11 cellular contexts compared by ENCODE assay signal in genomic region chr17:10117581-10118001, GRCh38.
DNase-seq lines count a peak whose midpoint lies in the region; ATAC-seq, FAIRE-seq and TF ChIP-seq lines count a peak whose summit lies in the region.
"Had no signal": no experiment of that assay in that cellular context is flagged by ENCODE, and none has a peak within 500 bp of the region (broad histone marks: within the 10 kb centered on the region; RNA-seq: fewer than 3 reads in every experiment).

No MANE protein-coding gene starts in this region.

- H3K27ac ChIP-seq in GM12878 (ENCODE audit: control insufficient read depth, insufficient read depth): no peak overlapping the region
- H3K27ac ChIP-seq in CD4-positive, alpha-beta T cell (ENCODE audit: low read depth, low read length): no peak overlapping the region

- no peaks in the 10 kb centered on the region for H4K20me1 ChIP-seq in GM12878 (ENCODE audit: control insufficient read depth, insufficient read depth)

- no peaks in the 10 kb centered on the region for H3K9me3 Mint-ChIP-seq in CD14-positive monocyte
- H3K9me3 Mint-ChIP-seq in naive thymus-derived CD8-positive, alpha-beta T cell: no peaks in the 10 kb centered on the region
- no peaks in the 10 kb centered on the region for H3K9me3 Mint-ChIP-seq in CD4-positive, alpha-beta T cell

- peaks cover 0 to 2% (median 0%) of the 10 kb centered on the region in 3 donors for H3K27me3 Mint-ChIP-seq in CD14-positive monocyte (ENCODE audit: low read depth in 3 of 3)
- H3K27me3 Mint-ChIP-seq in naive thymus-derived CD8-positive, alpha-beta T cell: no peaks in the 10 kb centered on the region
- H3K27me3 Mint-ChIP-seq in CD4-positive, alpha-beta T cell: peaks cover 4% of the 10 kb centered on the region

- 69% methylated on average over 7 of the region's 7 CpGs for WGBS in GM12878 (ENCODE audit: insufficient coverage, insufficient replicate concordance, low lambda C conversion rate, missing lambda C conversion rate)

- POLR2A ChIA-PET in GM12878 (lab: Charles Lee): no interaction called here
- POLR2A ChIA-PET in naive thymus-derived CD8-positive, alpha-beta T cell (lab: Charles Lee): no interaction called here
- POLR2A ChIA-PET in CD4-positive, alpha-beta T cell (lab: Charles Lee): no interaction called here

- H3K4me2 ChIP-seq in GM12878 (ENCODE audit: control insufficient read depth, insufficient read depth): no peak overlapping the region

- peak overlapping the region in 1 of 2 donors; percentile 75 for H3K4me3 Mint-ChIP-seq in CD14-positive monocyte
- H3K4me3 Mint-ChIP-seq in naive thymus-derived CD8-positive, alpha-beta T cell: peak overlapping the region in 2 of 10 donors; percentile 43 to 63
- H3K4me3 Mint-ChIP-seq in CD4-positive, alpha-beta T cell: no peak overlapping the region

- in situ Hi-C loops in GM12878 (cut with MboI): no loop called here

- H3K79me2 ChIP-seq in GM12878 (ENCODE audit: control insufficient read depth, insufficient read depth, low read length): no peaks in the 10 kb centered on the region

- SMC1A ChIA-PET in GM12878 (lab: Charles Lee; ENCODE audit: uncharacterized antibody, unreplicated experiment): interaction anchor here (0.7 kb wide), 1 partner anchor 108 kb away, joined by 3 read pairs; no protein-coding TSS in a partner anchor

- TF ChIP-seq RAD21 in GM12878 (IDR thresholded peaks at IDR 0.05; ENCODE audit: insufficient read depth, low read depth, low read length): peak; percentile 53; the same call in 1 of the 2 replicates

- no peak for FAIRE-seq in GM12878 (lab: Jason Lieb, UNC)
- FAIRE-seq: colon had no signal

- H3K27ac Mint-ChIP-seq in CD14-positive monocyte: peak overlapping the region; percentile 99 to 100 (median 100)
- H3K27ac Mint-ChIP-seq in naive thymus-derived CD8-positive, alpha-beta T cell: peak overlapping the region in 7 of 10 donors; percentile 13 to 92 (median 57)
- H3K27ac Mint-ChIP-seq in CD4-positive, alpha-beta T cell: no peak overlapping the region

- H3K4me3 ChIP-seq in GM12878: no peak overlapping the region
- H3K4me3 ChIP-seq: upper lobe of left lung had no signal

- DNase-seq in CD14-positive monocyte (ENCODE audit: low spot score) (peak; percentile 80), GM12878 (ENCODE audit: low read depth, low spot score) (peak; percentile 20), NCI-H69 (lab: John Stamatoyannopoulos, UW) (no peak), DMS79 (lab: John Stamatoyannopoulos, UW) (no peak)
- DNase-seq in naive thymus-derived CD8-positive, alpha-beta T cell: no peak
- DNase-seq in CD4-positive, alpha-beta T cell: no peak
- DNase-seq: NCI-H774 had no signal

- RAD21 ChIA-PET in GM12878 (lab: Charles Lee; ENCODE audit: unreplicated experiment): no interaction called here

- ATAC-seq in HG03066 (IDR thresholded peaks at IDR 0.05; ENCODE audit: low read depth, unreplicated experiment): peak; percentile 43
- ATAC-seq in GM12878: peak; percentile 12
- ATAC-seq in naive thymus-derived CD8-positive, alpha-beta T cell: no peak
- no peak for ATAC-seq in HG03565 (IDR thresholded peaks at IDR 0.05; ENCODE audit: unreplicated experiment)
- no peak for ATAC-seq in CD4-positive, alpha-beta T cell (ENCODE audit: poor library complexity)

- peaks cover 0 to 1% of the 10 kb centered on the region in 2 experiments; a peak in 1 of 4 replicates for H3K27me3 ChIP-seq in GM12878 (replicated peaks in 1 of 2; ENCODE audit: control insufficient read depth in 2 of 2, insufficient read depth in 2 of 2, low read length in 1 of 2)
- no peaks in the 10 kb centered on the region for H3K27me3 ChIP-seq in CD4-positive, alpha-beta T cell (ENCODE audit: control insufficient read depth, insufficient read depth, low read length)
- H3K27me3 ChIP-seq: upper lobe of left lung had no signal

- intact Hi-C loops in CD14-positive monocyte (cut with micrococcal nuclease): loop anchor here (5.0 to 10.0 kb wide), 4 partner anchors 53 to 110 kb away; no protein-coding TSS in a partner anchor
- intact Hi-C loops in GM12878 (cut with micrococcal nuclease; ENCODE audit: unreplicated experiment): no loop called here
- intact Hi-C loops in CD4-positive, alpha-beta T cell (cut with DNase I, micrococcal nuclease): loop anchor here (5.0 to 10.0 kb wide), 3 partner anchors 50 to 80 kb away; partner anchors contain the start of gene GAS7 (in 1 of the 2)

- no peaks in the 10 kb centered on the region for H3K36me3 ChIP-seq in GM12878 (ENCODE audit: control insufficient read depth in 2 of 2, insufficient read depth in 2 of 2, low read length in 1 of 2)
- H3K36me3 ChIP-seq: upper lobe of left lung had no signal

- H3K4me1 Mint-ChIP-seq in CD14-positive monocyte: peaks cover 98% of the 10 kb centered on the region
- H3K4me1 Mint-ChIP-seq in naive thymus-derived CD8-positive, alpha-beta T cell: peaks cover 49 to 97% (median 89%) of the 10 kb centered on the region in 4 donors
- H3K4me1 Mint-ChIP-seq in CD4-positive, alpha-beta T cell (ENCODE audit: low read depth): peaks cover 79% of the 10 kb centered on the region

- TF ChIP-seq CTCF in CD14-positive monocyte (IDR thresholded peaks at IDR 0.05): peak; percentile 63
- peak; percentile 10 to 38 (median 19); a peak in 3 of 6 replicates for TF ChIP-seq CTCF in GM12878 (IDR thresholded peaks at IDR 0.05 in 2 of 3, conservative IDR thresholded peaks at IDR 0.05 in 1 of 3; ENCODE audit: control insufficient read depth in 2 of 3, extremely low read depth in 1 of 3, insufficient read depth in 1 of 3, low read depth in 3 of 3, low read length in 3 of 3)
- no peak for TF ChIP-seq CTCF in CD4-positive, alpha-beta T cell (IDR thresholded peaks at IDR 0.05)

- peaks cover 51% of the 10 kb centered on the region for H3K4me1 ChIP-seq in GM12878 (ENCODE audit: control insufficient read depth, insufficient read depth, low read length)

- TF ChIP-seq POLR2A in GM12878 (IDR thresholded peaks at IDR 0.05; ENCODE audit: low read depth, low read length): no peak

- TF ChIP-seq EP300 in GM12878 (IDR thresholded peaks at IDR 0.05; ENCODE audit: borderline replicate concordance in 1 of 2, control insufficient read depth in 1 of 2, low read depth in 2 of 2, low read length in 2 of 2): no peak

- no peaks in the 10 kb centered on the region; the same call in 2 of the 3 replicates for H3K9me3 ChIP-seq in GM12878 (replicated peaks; ENCODE audit: control insufficient read depth, insufficient read depth, low read length)
- H3K9me3 ChIP-seq in CD4-positive, alpha-beta T cell (ENCODE audit: control insufficient read depth, low read length): no peaks in the 10 kb centered on the region
- H3K9me3 ChIP-seq: upper lobe of left lung had no signal

- peaks cover 0 to 6% of the 10 kb centered on the region in 2 donors for H3K36me3 Mint-ChIP-seq in CD14-positive monocyte
- no peaks in the 10 kb centered on the region for H3K36me3 Mint-ChIP-seq in naive thymus-derived CD8-positive, alpha-beta T cell
- no peaks in the 10 kb centered on the region for H3K36me3 Mint-ChIP-seq in CD4-positive, alpha-beta T cell (ENCODE audit: low read depth)

- CTCF ChIA-PET in GM12878 (lab: Yijun Ruan, JAX): interaction anchor here (0.5 to 1.3 kb wide), 2 partner anchors 109 to 160 kb away, joined by 3 to 5 read pairs; no protein-coding TSS in a partner anchor
- CTCF ChIA-PET in CD4-positive, alpha-beta T cell (lab: Charles Lee): no interaction called here

- no peak overlapping the region for H2AFZ ChIP-seq in GM12878 (ENCODE audit: control insufficient read depth, low read depth, low read length)

- no peak overlapping the region for H3K9ac ChIP-seq in GM12878 (ENCODE audit: control insufficient read depth, insufficient read depth, low read length)

- no TSS peak for BruUV-seq in GM12878 (replicated peaks; lab: Mats Ljungman, UMichigan)

TF ChIP-seq in GM12878, 131 proteins besides CTCF, POLR2A, EP300 and RAD21:
- TF ChIP-seq ZBTB4 (CRISPR knock-in tag; IDR thresholded peaks at IDR 0.05) (no peak), SMC3 (IDR thresholded peaks at IDR 0.05; ENCODE audit: borderline replicate concordance, low read length) (peak; percentile 24; the same call in 1 of the 2 replicates), RUNX3 (IDR thresholded peaks at IDR 0.05; ENCODE audit: low read length) (no peak), SPI1 (IDR thresholded peaks at IDR 0.05; ENCODE audit: borderline replicate concordance, insufficient read depth, low read depth, low read length) (no peak), CHD2 (IDR thresholded peaks at IDR 0.05; ENCODE audit: borderline replicate concordance, low read depth, low read length) (no peak), KDM1A (IDR thresholded peaks at IDR 0.05; ENCODE audit: borderline replicate concordance) (no peak), MTA3 (IDR thresholded peaks at IDR 0.05; ENCODE audit: borderline replicate concordance, low read length) (no peak)

Comparison
In these comparisons a context has a peak if more than half of its experiments do, and no peak if none do; other contexts are left out.
1. DNase-seq: peak in CD14-positive monocyte (single experiment) and GM12878 (single experiment); none in naive thymus-derived CD8-positive, alpha-beta T cell (0 of 10), NCI-H69 (single experiment), CD4-positive, alpha-beta T cell (0 of 10) and DMS79 (single experiment).
2. ATAC-seq: peak in HG03066 (single experiment) and GM12878 (single experiment); none in naive thymus-derived CD8-positive, alpha-beta T cell (0 of 2), HG03565 (single experiment) and CD4-positive, alpha-beta T cell (single experiment).